In the genomic region with DNA sequence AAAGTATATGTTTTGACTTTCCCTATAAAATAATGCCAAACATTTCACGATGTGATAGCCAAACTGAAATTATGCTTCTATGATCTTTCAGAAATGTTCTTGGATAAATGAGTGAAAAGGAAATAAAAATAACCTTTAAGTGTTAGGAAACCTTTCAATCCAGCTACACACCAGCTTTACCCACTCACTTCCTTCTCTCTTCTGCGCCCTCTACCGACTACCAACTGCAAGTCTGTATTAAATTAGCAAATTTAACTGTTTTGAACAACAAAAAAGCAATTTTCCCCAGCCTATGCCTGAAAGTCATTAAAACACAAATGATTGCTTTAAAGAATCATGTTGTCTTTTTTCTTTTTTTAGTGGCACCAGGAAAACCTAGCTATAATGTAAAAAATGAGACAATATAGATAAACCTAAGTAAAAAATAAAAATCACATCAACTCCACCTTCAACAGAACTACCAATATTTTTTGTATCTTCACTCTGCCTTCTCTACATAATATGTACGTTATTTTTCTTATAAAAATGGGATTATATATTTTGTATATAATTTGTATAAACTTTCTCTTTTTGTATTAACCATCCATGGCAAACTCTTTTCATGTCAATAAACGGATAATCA, we compare ENCODE assay signal across 1 cellular context.
TF ChIP-seq lines count a peak whose summit lies in the region.

No MANE protein-coding gene starts in this region.

TF ChIP-seq in HepG2, 621 proteins besides CTCF, POLR2A, EP300 and RAD21 (continued from another document):
- TF ChIP-seq, protein P1, sequence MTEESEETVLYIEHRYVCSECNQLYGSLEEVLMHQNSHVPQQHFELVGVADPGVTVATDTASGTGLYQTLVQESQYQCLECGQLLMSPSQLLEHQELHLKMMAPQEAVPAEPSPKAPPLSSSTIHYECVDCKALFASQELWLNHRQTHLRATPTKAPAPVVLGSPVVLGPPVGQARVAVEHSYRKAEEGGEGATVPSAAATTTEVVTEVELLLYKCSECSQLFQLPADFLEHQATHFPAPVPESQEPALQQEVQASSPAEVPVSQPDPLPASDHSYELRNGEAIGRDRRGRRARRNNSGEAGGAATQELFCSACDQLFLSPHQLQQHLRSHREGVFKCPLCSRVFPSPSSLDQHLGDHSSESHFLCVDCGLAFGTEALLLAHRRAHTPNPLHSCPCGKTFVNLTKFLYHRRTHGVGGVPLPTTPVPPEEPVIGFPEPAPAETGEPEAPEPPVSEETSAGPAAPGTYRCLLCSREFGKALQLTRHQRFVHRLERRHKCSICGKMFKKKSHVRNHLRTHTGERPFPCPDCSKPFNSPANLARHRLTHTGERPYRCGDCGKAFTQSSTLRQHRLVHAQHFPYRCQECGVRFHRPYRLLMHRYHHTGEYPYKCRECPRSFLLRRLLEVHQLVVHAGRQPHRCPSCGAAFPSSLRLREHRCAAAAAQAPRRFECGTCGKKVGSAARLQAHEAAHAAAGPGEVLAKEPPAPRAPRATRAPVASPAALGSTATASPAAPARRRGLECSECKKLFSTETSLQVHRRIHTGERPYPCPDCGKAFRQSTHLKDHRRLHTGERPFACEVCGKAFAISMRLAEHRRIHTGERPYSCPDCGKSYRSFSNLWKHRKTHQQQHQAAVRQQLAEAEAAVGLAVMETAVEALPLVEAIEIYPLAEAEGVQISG (CRISPR knock-in tag; IDR thresholded peaks at IDR 0.05) = no peak
- TF ChIP-seq GATAD1 (CRISPR knock-in tag; IDR thresholded peaks at IDR 0.05) = no peak
- TF ChIP-seq, protein P2, sequence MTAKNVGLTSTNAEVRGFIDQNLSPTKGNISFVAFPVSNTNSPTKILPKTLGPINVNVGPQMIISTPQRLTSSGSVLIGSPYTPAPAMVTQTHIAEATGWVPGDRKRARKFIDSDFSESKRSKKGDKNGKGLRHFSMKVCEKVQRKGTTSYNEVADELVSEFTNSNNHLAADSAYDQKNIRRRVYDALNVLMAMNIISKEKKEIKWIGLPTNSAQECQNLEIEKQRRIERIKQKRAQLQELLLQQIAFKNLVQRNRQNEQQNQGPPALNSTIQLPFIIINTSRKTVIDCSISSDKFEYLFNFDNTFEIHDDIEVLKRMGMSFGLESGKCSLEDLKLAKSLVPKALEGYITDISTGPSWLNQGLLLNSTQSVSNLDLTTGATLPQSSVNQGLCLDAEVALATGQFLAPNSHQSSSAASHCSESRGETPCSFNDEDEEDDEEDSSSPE (CRISPR knock-in tag; IDR thresholded peaks at IDR 0.05) = no peak
- no peak for TF ChIP-seq CREB1 (IDR thresholded peaks at IDR 0.05)
- 0 out of 2 replicates have a peak, but pooled peaks have one; percentile 29 for TF ChIP-seq CREB1 (CRISPR knock-in tag; IDR thresholded peaks at IDR 0.05)
- no peak for TF ChIP-seq AGO1 (IDR thresholded peaks at IDR 0.05; ENCODE audit: low read depth, low read length, poor library complexity, severe bottlenecking)
- TF ChIP-seq, protein P3, sequence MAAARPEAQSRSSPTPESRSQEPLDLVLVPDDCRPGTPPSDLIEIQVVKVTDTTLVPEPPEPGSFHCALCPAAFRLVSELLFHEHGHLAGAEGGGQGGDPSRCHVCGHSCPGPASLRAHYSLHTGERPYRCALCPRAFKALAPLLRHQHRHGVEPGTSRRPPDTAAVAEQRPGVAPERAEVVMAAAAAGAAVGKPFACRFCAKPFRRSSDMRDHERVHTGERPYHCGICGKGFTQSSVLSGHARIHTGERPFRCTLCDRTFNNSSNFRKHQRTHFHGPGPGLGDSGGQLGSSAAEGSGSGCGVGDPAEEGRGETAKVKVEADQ (CRISPR knock-in tag; IDR thresholded peaks at IDR 0.05; ENCODE audit: borderline replicate concordance) = no peak
- TF ChIP-seq HMG20A (CRISPR knock-in tag; IDR thresholded peaks at IDR 0.05; ENCODE audit: borderline replicate concordance) = 0 out of 2 replicates have a peak, but pooled peaks have one; percentile 17
TF ChIP-seq in HepG2: peak in this region for 6.
